13 cellular contexts compared by ENCODE assay signal in genomic region chr2:205323929-205324328, GRCh38.
DNase-seq lines count a peak whose midpoint lies in the region; ATAC-seq and TF ChIP-seq lines count a peak whose summit lies in the region.
"Had no signal": no experiment of that assay in that cellular context is flagged by ENCODE, and none has a peak within 500 bp of the region (broad histone marks: within the 10 kb centered on the region; RNA-seq: fewer than 3 reads in every experiment).

No MANE protein-coding gene starts in this region.

- H3K79me2 ChIP-seq in SK-N-SH (ENCODE audit: insufficient read depth), result no peaks in the 10 kb centered on the region

- H3K36me3 ChIP-seq in SK-N-SH (replicated peaks in 1 of 2; ENCODE audit: control insufficient read depth in 1 of 2, insufficient read depth in 2 of 2, low read length in 1 of 2), result no peaks in the 10 kb centered on the region
- H3K36me3 ChIP-seq in esophagus squamous epithelium, result no peaks in the 10 kb centered on the region
- no peaks in the 10 kb centered on the region for H3K36me3 ChIP-seq in transverse colon

- POLR2A ChIA-PET in SK-N-SH (lab: Yijun Ruan, JAX), result no interaction called here

- H4K20me1 ChIP-seq in SK-N-SH (ENCODE audit: insufficient read depth), result no peaks in the 10 kb centered on the region

- H3K27me3 ChIP-seq in SK-N-SH (ENCODE audit: insufficient read depth) (no peaks in the 10 kb centered on the region), esophagus squamous epithelium (no peaks in the 10 kb centered on the region), transverse colon (no peaks in the 10 kb centered on the region)

- TF ChIP-seq EP300 in SK-N-SH (IDR thresholded peaks at IDR 0.05; ENCODE audit: borderline replicate concordance in 1 of 2, low read depth in 1 of 2, low read length in 1 of 2) (no peak), transverse colon (IDR thresholded peaks at IDR 0.05; ENCODE audit: low read depth) (no peak)

- H3K9me2 ChIP-seq in SK-N-SH, result no peaks in the 10 kb centered on the region

- TF ChIP-seq POLR2A in esophagus squamous epithelium (IDR thresholded peaks at IDR 0.05) (no peak), transverse colon (IDR thresholded peaks at IDR 0.05) (no peak)

- no peak overlapping the region for H3K9ac ChIP-seq in SK-N-SH

- H3K4me1 ChIP-seq in SK-N-SH (ENCODE audit: control insufficient read depth in 1 of 2, insufficient read depth in 2 of 2, low read depth in 1 of 2, low read length in 1 of 2) (no peaks in the 10 kb centered on the region), esophagus squamous epithelium (no peaks in the 10 kb centered on the region), transverse colon (no peaks in the 10 kb centered on the region)

- ATAC-seq in SK-N-SH treated with all-trans-retinoic acid at 6 μM for 48 hours, result no peak
- ATAC-seq in GM18511 (IDR thresholded peaks at IDR 0.05; ENCODE audit: unreplicated experiment), result no peak
- ATAC-seq: activated CD8-positive, alpha-beta memory T cell treated with anti-CD3 and anti-CD28 coated beads, Interleukin-2, amount 10 ng/mL, durations not matched to agents 7 days and 5 days had no signal

- H3K4me2 ChIP-seq in SK-N-SH, result no peak overlapping the region

- H3K4me3 ChIP-seq in SK-N-SH (ENCODE audit: low read depth in 2 of 2, low read length in 1 of 2) (no peak overlapping the region), esophagus squamous epithelium (no peak overlapping the region), transverse colon (no peak overlapping the region)

- peak; percentile 31; the same call in 1 of the 2 replicates for TF ChIP-seq RAD21 in SK-N-SH (IDR thresholded peaks at IDR 0.05; ENCODE audit: low read length)

- WGBS in SK-N-SH (ENCODE audit: low lambda C conversion rate), result 92% methylated on average over 2 of the region's 2 CpGs
- WGBS in esophagus squamous epithelium, 2 donors, result 87 to 89% methylated on average over 2 of the region's 2 CpGs
- WGBS in transverse colon (ENCODE audit: low coverage in 1 of 2), 2 donors, result 86 to 97% methylated on average over 2 of the region's 2 CpGs

- peak; percentile 39 for TF ChIP-seq CTCF in SK-N-SH (IDR thresholded peaks at IDR 0.05)
- peak in 4 of 6 experiments; percentile 39 to 77 (median 44) for TF ChIP-seq CTCF in esophagus squamous epithelium (IDR thresholded peaks at IDR 0.05)
- peak in 4 of 5 experiments; percentile 18 to 33 (median 26) for TF ChIP-seq CTCF in transverse colon (IDR thresholded peaks at IDR 0.05)

- intact Hi-C loops in esophagus squamous epithelium (cut with DNase I) (no loop called here), transverse colon (cut with DNase I; ENCODE audit: low total_unique reads) (no loop called here)

- no peaks in the 10 kb centered on the region for H3F3A ChIP-seq in SK-N-SH (replicated peaks; ENCODE audit: insufficient read depth)

- H3K9me3 ChIP-seq in SK-N-SH (no peaks in the 10 kb centered on the region), esophagus squamous epithelium (no peaks in the 10 kb centered on the region), transverse colon (no peaks in the 10 kb centered on the region)

- DNase-seq in SK-N-SH (no peak), NAMALWA (ENCODE audit: low spot score) (peak; percentile 3), esophagus squamous epithelium (lab: John Stamatoyannopoulos, UW) (no peak), transverse colon (no peak), mucosa of gallbladder (ENCODE audit: low spot score) (no peak), putamen (ENCODE audit: low spot score) (no peak)
- DNase-seq: ACHN; activated CD8-positive, alpha-beta memory T cell treated with anti-CD3 and anti-CD28 coated beads, Interleukin-2, amount 10 ng/mL, durations not matched to agents 7 days and 5 days; NCI-H1105; occipital lobe; SW 1271 had no signal

- CTCF ChIA-PET in SK-N-SH (lab: Yijun Ruan, JAX), result interaction anchor here (0.8 kb wide), 1 partner anchor 11 kb away, joined by 4 read pairs; no protein-coding TSS in a partner anchor

- H3K27ac ChIP-seq in SK-N-SH (ENCODE audit: low read depth in 2 of 2, low read length in 1 of 2) (no peak overlapping the region), esophagus squamous epithelium (no peak overlapping the region), transverse colon (no peak overlapping the region)

- in situ Hi-C loops in transverse colon (cut with MboI; ENCODE audit: low pct_ligation_motif_present in 1 of 4, low pct_unique_long_range_greater_than_20kb in 1 of 4, low sequenced_read_pairs in 3 of 4), result no loop called here

- H2AFZ ChIP-seq in SK-N-SH (ENCODE audit: low read depth), result no peak overlapping the region

TF ChIP-seq in SK-N-SH, 30 proteins besides CTCF, POLR2A, EP300 and RAD21:
- no peak for TF ChIP-seq FOXM1 (IDR thresholded peaks at IDR 0.05; ENCODE audit: low read depth)
- TF ChIP-seq, protein P1, sequence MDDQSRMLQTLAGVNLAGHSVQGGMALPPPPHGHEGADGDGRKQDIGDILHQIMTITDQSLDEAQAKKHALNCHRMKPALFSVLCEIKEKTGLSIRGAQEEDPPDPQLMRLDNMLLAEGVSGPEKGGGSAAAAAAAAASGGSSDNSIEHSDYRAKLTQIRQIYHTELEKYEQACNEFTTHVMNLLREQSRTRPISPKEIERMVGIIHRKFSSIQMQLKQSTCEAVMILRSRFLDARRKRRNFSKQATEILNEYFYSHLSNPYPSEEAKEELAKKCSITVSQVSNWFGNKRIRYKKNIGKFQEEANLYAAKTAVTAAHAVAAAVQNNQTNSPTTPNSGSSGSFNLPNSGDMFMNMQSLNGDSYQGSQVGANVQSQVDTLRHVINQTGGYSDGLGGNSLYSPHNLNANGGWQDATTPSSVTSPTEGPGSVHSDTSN (IDR thresholded peaks at IDR 0.05), result no peak
- TF ChIP-seq SMC3 (IDR thresholded peaks at IDR 0.05; ENCODE audit: low read depth, low read length), result 0 out of 2 replicates have a peak, but pooled peaks have one; percentile 12

TF ChIP-seq in SK-N-SH treated with all-trans-retinoic acid at 6 μM for 48 hours, 23 proteins besides CTCF, POLR2A, EP300 and RAD21:
- TF ChIP-seq, protein P2, sequence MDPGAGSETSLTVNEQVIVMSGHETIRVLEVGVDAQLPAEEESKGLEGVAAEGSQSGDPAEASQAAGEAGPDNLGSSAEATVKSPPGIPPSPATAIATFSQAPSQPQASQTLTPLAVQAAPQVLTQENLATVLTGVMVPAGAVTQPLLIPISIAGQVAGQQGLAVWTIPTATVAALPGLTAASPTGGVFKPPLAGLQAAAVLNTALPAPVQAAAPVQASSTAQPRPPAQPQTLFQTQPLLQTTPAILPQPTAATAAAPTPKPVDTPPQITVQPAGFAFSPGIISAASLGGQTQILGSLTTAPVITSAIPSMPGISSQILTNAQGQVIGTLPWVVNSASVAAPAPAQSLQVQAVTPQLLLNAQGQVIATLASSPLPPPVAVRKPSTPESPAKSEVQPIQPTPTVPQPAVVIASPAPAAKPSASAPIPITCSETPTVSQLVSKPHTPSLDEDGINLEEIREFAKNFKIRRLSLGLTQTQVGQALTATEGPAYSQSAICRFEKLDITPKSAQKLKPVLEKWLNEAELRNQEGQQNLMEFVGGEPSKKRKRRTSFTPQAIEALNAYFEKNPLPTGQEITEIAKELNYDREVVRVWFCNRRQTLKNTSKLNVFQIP (CRISPR knock-in tag; IDR thresholded peaks at IDR 0.05; ENCODE audit: borderline replicate concordance, low read depth), result no peak
- TF ChIP-seq ZFP3 (CRISPR knock-in tag; IDR thresholded peaks at IDR 0.05), result no peak
- no peak for TF ChIP-seq ZC3H10 (CRISPR knock-in tag; IDR thresholded peaks at IDR 0.05)
- no peak for TF ChIP-seq ESRRG (CRISPR knock-in tag; IDR thresholded peaks at IDR 0.05)
- no peak for TF ChIP-seq OSR1 (CRISPR knock-in tag; IDR thresholded peaks at IDR 0.05)
- TF ChIP-seq BACH2 (CRISPR knock-in tag; IDR thresholded peaks at IDR 0.05; ENCODE audit: borderline replicate concordance), result no peak
